In genomic region chr12:9944404-9944803, GRCh38 we compare ENCODE assay signal across 25 cellular contexts. TPM values are rescaled to one million over a fixed set of nuclear protein-coding genes. Genes with fewer than 3 reads are reported as not detected.
DNase-seq lines count a peak whose midpoint lies in the region; ATAC-seq and TF ChIP-seq lines count a peak whose summit lies in the region.
"Had no signal": no experiment of that assay in that cellular context is flagged by ENCODE, and none has a peak within 500 bp of the region (broad histone marks: within the 10 kb centered on the region; RNA-seq: fewer than 3 reads in every experiment).

No MANE protein-coding gene starts in this region.

- TF ChIP-seq CTCF in spleen (IDR thresholded peaks at IDR 0.05 in 8 of 11, conservative IDR thresholded peaks at IDR 0.05 in 3 of 11) = no peak
- TF ChIP-seq CTCF in GM10266 (IDR thresholded peaks at IDR 0.05; ENCODE audit: control insufficient read depth, insufficient read depth, low read depth, missing control alignments) = no peak

- no peaks in the 10 kb centered on the region for H3K9me3 Mint-ChIP-seq in activated naive CD4-positive, alpha-beta T cell treated with anti-CD3 and anti-CD28 coated beads, Interleukin-2, amount 50 U/mL, for 24 hours
- H3K9me3 Mint-ChIP-seq in activated naive CD4-positive, alpha-beta T cell treated with anti-CD3 and anti-CD28 coated beads, Interleukin-2, amount 50 U/mL, for 72 hours = no peaks in the 10 kb centered on the region
- H3K9me3 Mint-ChIP-seq in activated CD4-positive, alpha-beta memory T cell treated with anti-CD3 and anti-CD28 coated beads for 36 hours = no peaks in the 10 kb centered on the region
- H3K9me3 Mint-ChIP-seq: T-cell had no signal

- H3K4me3 ChIP-seq in spleen = peak overlapping the region in 1 of 8 donors; percentile 6

- DNase-seq in activated naive CD4-positive, alpha-beta T cell treated with anti-CD3 and anti-CD28 coated beads, Interleukin-2, amount 50 U/mL, for 72 hours (ENCODE audit: low spot score in 2 of 2) = no peak
- no peak for DNase-seq in activated CD4-positive, alpha-beta memory T cell treated with anti-CD3 and anti-CD28 coated beads for 36 hours
- DNase-seq in spleen (no peak), NCI-H2107 (lab: John Stamatoyannopoulos, UW) (no peak), GM10266 (ENCODE audit: extremely low spot score) (no peak)
- DNase-seq: activated CD4-positive, alpha-beta T cell treated with anti-CD3 and anti-CD28 coated beads, Interleukin-2, amount 50 U/mL, for 48 hours; activated T-cell treated with anti-CD3 and anti-CD28 coated beads, Interleukin-2, amount 50 U/mL, for 1 hour; head of caudate nucleus; left colon; mesendoderm; naive B cell; NCI-H1436; NCI-H2171 treated with DMSO at 0.1 percent for 48 hours; NCI-H69; SHP77; T-cell had no signal

- peaks cover 0 to 9% (median 0%) of the 10 kb centered on the region in 7 donors for H3K27me3 ChIP-seq in spleen (replicated peaks in 1 of 7)

- H3K9me3 ChIP-seq in KOPT-K1 (ENCODE audit: insufficient read depth, low read length, poor library complexity, severe bottlenecking) (no peaks in the 10 kb centered on the region), spleen (no peaks in the 10 kb centered on the region)

- peak overlapping the region; percentile 15 for H3K27ac Mint-ChIP-seq in activated naive CD4-positive, alpha-beta T cell treated with anti-CD3 and anti-CD28 coated beads, Interleukin-2, amount 50 U/mL, for 24 hours
- peak overlapping the region in 1 of 2 donors; percentile 69 for H3K27ac Mint-ChIP-seq in activated naive CD4-positive, alpha-beta T cell treated with anti-CD3 and anti-CD28 coated beads, Interleukin-2, amount 50 U/mL, for 72 hours
- no peak overlapping the region for H3K27ac Mint-ChIP-seq in activated CD4-positive, alpha-beta memory T cell treated with anti-CD3 and anti-CD28 coated beads for 36 hours
- H3K27ac Mint-ChIP-seq: T-cell had no signal

- intact Hi-C loops in activated CD4-positive, alpha-beta memory T cell treated with anti-CD3 and anti-CD28 coated beads for 36 hours (cut with micrococcal nuclease) = loop anchor here (5.0 to 10.0 kb wide), 3 partner anchors 68 to 270 kb away; partner anchors contain the start of genes CLEC12B and GABARAPL1
- intact Hi-C loops in spleen (cut with DNase I; ENCODE audit: low total_unique reads) = no loop called here

- WGBS in spleen, 5 donors = 22 to 38% (median 35%) methylated on average over 2 of the region's 2 CpGs

- no peaks in the 10 kb centered on the region for H3K36me3 Mint-ChIP-seq in activated naive CD4-positive, alpha-beta T cell treated with anti-CD3 and anti-CD28 coated beads, Interleukin-2, amount 50 U/mL, for 24 hours
- no peaks in the 10 kb centered on the region for H3K36me3 Mint-ChIP-seq in activated naive CD4-positive, alpha-beta T cell treated with anti-CD3 and anti-CD28 coated beads, Interleukin-2, amount 50 U/mL, for 72 hours
- no peaks in the 10 kb centered on the region for H3K36me3 Mint-ChIP-seq in activated CD4-positive, alpha-beta memory T cell treated with anti-CD3 and anti-CD28 coated beads for 36 hours
- H3K36me3 Mint-ChIP-seq: naive B cell, T-cell had no signal

- POLR2A ChIA-PET in activated CD4-positive, alpha-beta memory T cell treated with anti-CD3 and anti-CD28 coated beads for 36 hours (lab: Charles Lee) = no interaction called here

- CTCF ChIA-PET in activated CD4-positive, alpha-beta memory T cell treated with anti-CD3 and anti-CD28 coated beads for 36 hours (lab: Charles Lee) = interaction anchor here (0.9 to 1.0 kb wide), 2 partner anchors 66 to 194 kb away, joined by 4 read pairs; no protein-coding TSS in a partner anchor

- peaks cover 0 to 54% (median 21%) of the 10 kb centered on the region in 6 donors for H3K4me1 ChIP-seq in spleen
- H3K4me1 ChIP-seq: parathyroid adenoma had no signal

- H3K4me1 Mint-ChIP-seq in activated naive CD4-positive, alpha-beta T cell treated with anti-CD3 and anti-CD28 coated beads, Interleukin-2, amount 50 U/mL, for 24 hours = peaks cover 45% of the 10 kb centered on the region
- H3K4me1 Mint-ChIP-seq in activated CD4-positive, alpha-beta memory T cell treated with anti-CD3 and anti-CD28 coated beads for 36 hours (ENCODE audit: low read depth) = peaks cover 32% of the 10 kb centered on the region

- no peaks in the 10 kb centered on the region for H3K27me3 Mint-ChIP-seq in activated naive CD4-positive, alpha-beta T cell treated with anti-CD3 and anti-CD28 coated beads, Interleukin-2, amount 50 U/mL, for 24 hours
- peaks cover 3% of the 10 kb centered on the region for H3K27me3 Mint-ChIP-seq in activated CD4-positive, alpha-beta memory T cell treated with anti-CD3 and anti-CD28 coated beads for 36 hours

- H3K36me3 ChIP-seq in KOPT-K1 (ENCODE audit: insufficient read depth, low read length) (no peaks in the 10 kb centered on the region; the same call in 1 of the 2 replicates), spleen (no peaks in the 10 kb centered on the region)

- H3K27ac ChIP-seq in KOPT-K1 (ENCODE audit: low read depth, low read length, poor library complexity, severe bottlenecking) (peak overlapping the region; percentile 64), spleen (peak overlapping the region in 5 of 8 donors; percentile 3 to 68 (median 48))
- H3K27ac ChIP-seq: parathyroid adenoma, VCaP had no signal

- H3K4me3 Mint-ChIP-seq in activated naive CD4-positive, alpha-beta T cell treated with anti-CD3 and anti-CD28 coated beads, Interleukin-2, amount 50 U/mL, for 24 hours = peak overlapping the region; percentile 45
- peak overlapping the region; percentile 2 for H3K4me3 Mint-ChIP-seq in activated CD4-positive, alpha-beta memory T cell treated with anti-CD3 and anti-CD28 coated beads for 36 hours

- ATAC-seq in activated naive CD4-positive, alpha-beta T cell treated with anti-CD3 and anti-CD28 coated beads, Interleukin-2, amount 50 U/mL, for 72 hours = no peak
- no peak for ATAC-seq in HG03342 (IDR thresholded peaks at IDR 0.05; ENCODE audit: unreplicated experiment)
- ATAC-seq: left colon, sciatic nerve, T-cell had no signal

- no peak for TF ChIP-seq POLR2A in spleen (IDR thresholded peaks at IDR 0.05)

RNA-seq across cellular contexts. Expression of gene CLEC2A, which starts 12.2 kb away (rescaled TPM):
- total RNA-seq in activated naive CD4-positive, alpha-beta T cell treated with anti-CD3 and anti-CD28 coated beads, Interleukin-2, amount 50 U/mL, for 72 hours = not detected
- total RNA-seq in activated CD4-positive, alpha-beta memory T cell treated with anti-CD3 and anti-CD28 coated beads for 36 hours = not detected
- total RNA-seq in spleen = not detected
- polyA plus RNA-seq in spleen = not detected
- total RNA-seq: bronchial epithelial cell, left colon, sciatic nerve, T-cell had no signal
- polyA plus RNA-seq: adipose tissue had no signal

RNA-seq across cellular contexts. Expression of gene CLEC12A, which starts 26.8 kb away (rescaled TPM):
- total RNA-seq in activated naive CD4-positive, alpha-beta T cell treated with anti-CD3 and anti-CD28 coated beads, Interleukin-2, amount 50 U/mL, for 72 hours = under 1 TPM in 1 of 2 donors, not detected in 1; 0.93 TPM
- total RNA-seq in activated CD4-positive, alpha-beta memory T cell treated with anti-CD3 and anti-CD28 coated beads for 36 hours = not detected
- total RNA-seq in spleen = 10 to 100 TPM; 15.2 to 59.5 (median 25.8) TPM
- polyA plus RNA-seq in spleen = 10 to 100 TPM in 1 of 3 donors, 1 to 10 TPM in 2; 5.4 to 25.3 (median 5.8) TPM
- total RNA-seq: bronchial epithelial cell had no signal

RNA-seq across cellular contexts. Expression of gene CLEC1B, which starts 54.5 kb away (rescaled TPM):
- not detected for total RNA-seq in activated naive CD4-positive, alpha-beta T cell treated with anti-CD3 and anti-CD28 coated beads, Interleukin-2, amount 50 U/mL, for 72 hours
- not detected for total RNA-seq in activated CD4-positive, alpha-beta memory T cell treated with anti-CD3 and anti-CD28 coated beads for 36 hours
- 1 to 10 TPM; 2.0 to 7.7 (median 2.9) TPM for total RNA-seq in spleen
- polyA plus RNA-seq in spleen = 1 to 10 TPM in 1 of 3 donors, under 1 TPM in 2; 0.67 to 1.1 (median 0.67) TPM
- total RNA-seq: bronchial epithelial cell, left colon, sciatic nerve, temporal lobe had no signal

Comparison
In these comparisons a context has a peak if more than half of its experiments do, and no peak if none do; other contexts are left out.
1. RNA of gene CLEC12A, which starts 26.8 kb away (total RNA-seq): 15.2 to 59.5 TPM in spleen; 0.93 TPM in activated naive CD4-positive, alpha-beta T cell treated with anti-CD3 and anti-CD28 coated beads, Interleukin-2, amount 50 U/mL, for 72 hours and not detected in activated CD4-positive, alpha-beta memory T cell treated with anti-CD3 and anti-CD28 coated beads for 36 hours; every median in the first group is over 4 times any median in the second.